In the genomic region with DNA sequence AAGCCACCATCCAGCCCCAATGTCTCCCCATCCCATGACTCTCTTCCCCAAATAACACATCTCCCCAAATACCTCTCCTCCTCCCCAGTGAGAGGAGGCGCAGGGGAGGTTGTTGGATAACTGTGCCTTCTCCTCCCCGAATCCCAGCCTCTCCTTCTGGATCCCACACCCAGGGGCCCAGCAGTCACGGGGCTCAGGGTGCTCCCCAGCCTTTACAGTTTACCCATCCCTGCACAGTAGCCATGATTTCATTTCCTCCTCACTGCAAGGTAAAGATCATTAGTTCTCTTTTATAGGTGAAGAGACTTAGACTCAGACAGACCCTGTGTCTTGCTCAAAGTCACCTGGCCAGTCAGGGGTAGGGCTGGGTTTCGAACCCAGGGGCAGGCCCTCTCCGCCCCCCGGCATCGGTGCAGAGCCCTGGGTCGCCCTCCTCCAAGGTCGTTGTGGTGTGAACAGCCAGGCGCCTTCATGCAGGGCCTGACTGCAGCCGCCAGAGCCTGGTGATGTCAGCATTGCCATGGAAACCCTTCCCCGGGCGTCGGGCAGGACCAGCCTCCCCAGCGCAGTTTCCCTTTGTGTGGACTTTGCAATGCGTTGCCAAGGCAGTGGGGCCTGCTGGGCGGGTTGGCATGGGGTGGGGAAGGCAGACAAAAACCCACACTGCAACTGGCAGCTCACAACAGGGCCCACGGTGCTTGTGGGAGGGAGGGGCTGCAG, we compare ENCODE assay signal across 8 cellular contexts. TPM values are rescaled to one million over a fixed set of nuclear protein-coding genes. Genes with fewer than 3 reads are reported as not detected.
A peak's percentile ranks its signal among the peaks of the same experiment; 100 is the strongest.
DNase-seq lines count a peak whose midpoint lies in the region; ATAC-seq and TF ChIP-seq lines count a peak whose summit lies in the region.

No MANE protein-coding gene starts in this region.

- H3K9me3 Mint-ChIP-seq in HFFc6 = no peaks in the 10 kb centered on the region

- ATAC-seq in left lobe of liver = peak; percentile 72
- no peak for ATAC-seq in GM19328 (IDR thresholded peaks at IDR 0.05; ENCODE audit: unreplicated experiment)

- H3K27ac Mint-ChIP-seq in HFFc6 = peak overlapping the region; percentile 94

- DNase-seq in C1 segment of cervical spinal cord (lab: John Stamatoyannopoulos, UW) = peak; percentile 53 to 97 (median 88)
- peak; percentile 94 for DNase-seq in HFFc6
- peak; percentile 95 for DNase-seq in NCI-H510A (lab: John Stamatoyannopoulos, UW)
- peak; percentile 74 to 82 for DNase-seq in activated CD8-positive, alpha-beta memory T cell treated with anti-CD3 and anti-CD28 coated beads for 1 hour (ENCODE audit: extremely low read depth in 1 of 2, low read depth in 1 of 2)
- peak; percentile 93 for DNase-seq in dermis blood vessel endothelial cell
- peak; percentile 98 for DNase-seq in left lobe of liver (ENCODE audit: low spot score)
- peak; percentile 84 for DNase-seq in stimulated activated CD4-positive, alpha-beta T cell treated with anti-CD3 and anti-CD28 coated beads, Interleukin-1b, Interleukin-23, amount 100 ng/mL, for 48 hours

- TF ChIP-seq CTCF in HFFc6 (IDR thresholded peaks at IDR 0.05) = no peak

- H3K36me3 Mint-ChIP-seq in HFFc6 (ENCODE audit: low read depth) = no peaks in the 10 kb centered on the region

- H3K4me1 Mint-ChIP-seq in HFFc6 (ENCODE audit: low read depth) = peaks cover 38% of the 10 kb centered on the region

- H3K27me3 Mint-ChIP-seq in HFFc6 (ENCODE audit: insufficient read depth) = peaks cover 6% of the 10 kb centered on the region

- H3K4me3 Mint-ChIP-seq in HFFc6 = peak overlapping the region; percentile 45

RNA-seq across cellular contexts. Expression of gene TOB1, which starts 53.3 kb away (rescaled TPM):
- total RNA-seq in HFFc6 (2021; fragmentation: NEBNext Ultra II Directional; extraction: Animal tissue kit (Norgen Biotek cat#: 25700)) = 10 to 100 TPM; 76.3 to 94.1 (median 89.1) TPM
- total RNA-seq in dermis blood vessel endothelial cell (2.9 and 4.4 TPM in 2 replicates), left lobe of liver (209 TPM)

Comparison
In these comparisons a context has a peak if more than half of its experiments do, and no peak if none do; other contexts are left out.
1. RNA of gene TOB1, which starts 53.3 kb away (total RNA-seq): 209 TPM in left lobe of liver (single experiment) and 76.3 to 94.1 TPM in HFFc6; 2.9 to 4.4 TPM in dermis blood vessel endothelial cell; every median in the first group is over 10 times any median in the second.
2. Peak in every context shown above with its lines, with median percentiles within 50 percentile points of each other: DNase-seq.